Comparison of ENCODE assay signal across 8 cellular contexts in the genomic region with DNA sequence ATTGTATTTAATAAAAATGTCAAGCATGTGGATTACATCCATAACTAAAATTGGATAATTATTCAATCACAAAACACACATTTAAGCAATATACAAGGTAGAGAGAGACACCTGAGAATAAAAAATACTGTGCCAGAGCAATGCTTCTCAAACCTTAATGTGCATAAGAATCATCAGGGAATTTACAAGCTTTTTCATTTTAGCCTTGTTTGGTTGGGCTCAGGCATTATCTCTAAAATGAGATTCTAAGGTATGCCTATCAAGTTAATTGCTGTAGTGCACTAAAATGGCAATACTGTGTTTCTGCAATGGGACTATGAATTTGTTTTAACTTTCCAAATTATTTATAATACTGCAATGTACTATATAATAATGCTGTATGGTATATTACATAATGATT. TPM values are rescaled to one million over a fixed set of nuclear protein-coding genes. Genes with fewer than 3 reads are reported as not detected.
A peak's percentile ranks its signal among the peaks of the same experiment; 100 is the strongest.
DNase-seq lines count a peak whose midpoint lies in the region; ATAC-seq and TF ChIP-seq lines count a peak whose summit lies in the region.

No MANE protein-coding gene starts in this region.

- CTCF ChIA-PET in HEK293 (lab: Yijun Ruan, JAX), result interaction anchor here (0.9 to 2.2 kb wide), 2 partner anchors 11 to 21 kb away, joined by 3 to 9 read pairs; a partner anchor contains a TSS
- CTCF ChIA-PET in activated B cell treated with CpG ODN at 0.5 μM for 24 hours (lab: Charles Lee), result interaction anchor here (0.7 to 3.1 kb wide), 8 partner anchors 10 to 353 kb away, joined by 3 to 45 read pairs (median 4); a partner anchor contains a TSS

- ATAC-seq in activated B cell treated with CpG ODN at 0.5 μM for 24 hours (ENCODE audit: low read depth), result no peak
- no peak for ATAC-seq in right cardiac atrium

- peak overlapping the region; percentile 93 for H3K4me3 Mint-ChIP-seq in activated B cell treated with CpG ODN at 0.5 μM for 24 hours

- no peaks in the 10 kb centered on the region for H3K27me3 ChIP-seq in right cardiac atrium (ENCODE audit: control insufficient read depth, insufficient read depth)

- intact Hi-C loops in activated B cell treated with CpG ODN at 0.5 μM for 24 hours (cut with micrococcal nuclease), result loop anchor here (1.0 to 10.0 kb wide), 6 partner anchors 15 to 337 kb away; a partner anchor contains a TSS
- intact Hi-C loops in right cardiac atrium (cut with DNase I), result no loop called here

- H3K27me3 Mint-ChIP-seq in activated B cell treated with CpG ODN at 0.5 μM for 24 hours, result no peaks in the 10 kb centered on the region

- peaks cover 65% of the 10 kb centered on the region for H3K4me1 Mint-ChIP-seq in activated B cell treated with CpG ODN at 0.5 μM for 24 hours

- peaks cover 4 to 13% of the 10 kb centered on the region in 2 experiments; a peak in 2 of 3 replicates for H3K36me3 ChIP-seq in HEK293 (ENCODE audit: control insufficient read depth in 2 of 2, insufficient read depth in 1 of 2, low read length in 2 of 2)

- H3K36me3 Mint-ChIP-seq in activated B cell treated with CpG ODN at 0.5 μM for 24 hours (ENCODE audit: low read depth), result peaks cover 36% of the 10 kb centered on the region

- no peak for DNase-seq in activated B cell treated with CpG ODN at 0.5 μM for 24 hours
- DNase-seq in right cardiac atrium, result no peak
- no peak for DNase-seq in HUDEP-2 (lab: John Stamatoyannopoulos, UW; ENCODE audit: unreplicated experiment in 76 of 76)
- no peak for DNase-seq in germinal center (ENCODE audit: low spot score)
- DNase-seq in NCI-H187 treated with DMSO at 0.1 percent for 48 hours (lab: John Stamatoyannopoulos, UW), result no peak
- no peak for DNase-seq in DMS153 (lab: John Stamatoyannopoulos, UW)

- no peaks in the 10 kb centered on the region for H3K9me3 Mint-ChIP-seq in activated B cell treated with CpG ODN at 0.5 μM for 24 hours

- peak overlapping the region; percentile 98 for H3K27ac Mint-ChIP-seq in activated B cell treated with CpG ODN at 0.5 μM for 24 hours

- H3K4me3 ChIP-seq in HEK293 (ENCODE audit: low read depth, low read length) (peak overlapping the region; percentile 86), right cardiac atrium (ENCODE audit: low read length) (peak overlapping the region; percentile 93), skin epidermis (peak overlapping the region; percentile 66 to 98 (median 91))

- POLR2A ChIA-PET in HEK293 (lab: Yijun Ruan, JAX), result interaction anchor here (0.5 to 2.6 kb wide), 13 partner anchors 8 to 476 kb away, joined by 3 to 52 read pairs (median 7); a partner anchor contains a TSS
- POLR2A ChIA-PET in activated B cell treated with CpG ODN at 0.5 μM for 24 hours (lab: Charles Lee), result interaction anchor here (0.7 to 14.2 kb wide), 27 partner anchors 9 to 440 kb away, joined by 3 to 723 read pairs (median 9); a partner anchor contains a TSS

- H3K9me3 ChIP-seq in HEK293 (ENCODE audit: control insufficient read depth, insufficient read depth, low read depth, low read length) (no peaks in the 10 kb centered on the region), right cardiac atrium (ENCODE audit: control insufficient read depth, low read length) (no peaks in the 10 kb centered on the region)

- H3K27ac ChIP-seq in HEK293 (ENCODE audit: extremely low read depth, low read depth, low read length) (peak overlapping the region; percentile 88), right cardiac atrium (ENCODE audit: low read length) (no peak overlapping the region), skin epidermis (peak overlapping the region in 20 of 21 experiments; percentile 91 to 99 (median 96))

- H3K4me1 ChIP-seq in HEK293 (ENCODE audit: control insufficient read depth, insufficient read depth, low read length) (no peaks in the 10 kb centered on the region), right cardiac atrium (ENCODE audit: control insufficient read depth, insufficient read depth, low read length) (peaks cover 4% of the 10 kb centered on the region)

- no peak for TF ChIP-seq CTCF in HEK293 (tag by site-specific recombination; IDR thresholded peaks at IDR 0.05)
- TF ChIP-seq CTCF in activated B cell treated with CpG ODN at 0.5 μM for 24 hours (IDR thresholded peaks at IDR 0.05), result no peak

TF ChIP-seq in HEK293, 187 proteins besides CTCF, POLR2A, EP300 and RAD21:
- TF ChIP-seq, protein P1, sequence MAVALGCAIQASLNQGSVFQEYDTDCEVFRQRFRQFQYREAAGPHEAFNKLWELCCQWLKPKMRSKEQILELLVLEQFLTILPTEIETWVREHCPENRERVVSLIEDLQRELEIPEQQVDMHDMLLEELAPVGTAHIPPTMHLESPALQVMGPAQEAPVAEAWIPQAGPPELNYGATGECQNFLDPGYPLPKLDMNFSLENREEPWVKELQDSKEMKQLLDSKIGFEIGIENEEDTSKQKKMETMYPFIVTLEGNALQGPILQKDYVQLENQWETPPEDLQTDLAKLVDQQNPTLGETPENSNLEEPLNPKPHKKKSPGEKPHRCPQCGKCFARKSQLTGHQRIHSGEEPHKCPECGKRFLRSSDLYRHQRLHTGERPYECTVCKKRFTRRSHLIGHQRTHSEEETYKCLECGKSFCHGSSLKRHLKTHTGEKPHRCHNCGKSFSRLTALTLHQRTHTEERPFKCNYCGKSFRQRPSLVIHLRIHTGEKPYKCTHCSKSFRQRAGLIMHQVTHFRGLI (tag by site-specific recombination; IDR thresholded peaks at IDR 0.05), result peak; percentile 71; the same call in 1 of the 2 replicates
- TF ChIP-seq, protein P2, sequence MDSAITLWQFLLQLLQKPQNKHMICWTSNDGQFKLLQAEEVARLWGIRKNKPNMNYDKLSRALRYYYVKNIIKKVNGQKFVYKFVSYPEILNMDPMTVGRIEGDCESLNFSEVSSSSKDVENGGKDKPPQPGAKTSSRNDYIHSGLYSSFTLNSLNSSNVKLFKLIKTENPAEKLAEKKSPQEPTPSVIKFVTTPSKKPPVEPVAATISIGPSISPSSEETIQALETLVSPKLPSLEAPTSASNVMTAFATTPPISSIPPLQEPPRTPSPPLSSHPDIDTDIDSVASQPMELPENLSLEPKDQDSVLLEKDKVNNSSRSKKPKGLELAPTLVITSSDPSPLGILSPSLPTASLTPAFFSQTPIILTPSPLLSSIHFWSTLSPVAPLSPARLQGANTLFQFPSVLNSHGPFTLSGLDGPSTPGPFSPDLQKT (IDR thresholded peaks at IDR 0.05; ENCODE audit: borderline replicate concordance, low read depth, low read length), result no peak

RNA-seq across cellular contexts. Expression of a gene that starts 1.0 kb away (rescaled TPM):
- total RNA-seq in activated B cell treated with CpG ODN at 0.5 μM for 24 hours (314 and 318 TPM in 2 replicates), right cardiac atrium (10 to 100 TPM; 54.6 to 78.3 (median 62.8) TPM)
- 24.8 TPM for polyA plus RNA-seq in right cardiac atrium

RNA-seq across cellular contexts. Expression of a gene that starts 20.7 kb away (rescaled TPM):
- 135 and 150 TPM in 2 replicates for total RNA-seq in activated B cell treated with CpG ODN at 0.5 μM for 24 hours
- 10 to 100 TPM in 2 of 4 donors, 1 to 10 TPM in 2; 6.7 to 18.0 (median 9.5) TPM for total RNA-seq in right cardiac atrium
- polyA plus RNA-seq in right cardiac atrium, result 8.7 TPM

RNA-seq across cellular contexts. Expression of a gene that starts 30.0 kb away (rescaled TPM):
- total RNA-seq in activated B cell treated with CpG ODN at 0.5 μM for 24 hours (18.8 and 19.1 TPM in 2 replicates), right cardiac atrium (100 to 1,000 TPM in 2 of 4 donors, 10 to 100 TPM in 2; 75.5 to 111 (median 96.2) TPM)
- polyA plus RNA-seq in right cardiac atrium, result 327 TPM
